ENCODE assay signal across 16 cellular contexts in genomic region chr1:168216171-168216570, GRCh38. TPM values are rescaled to one million over a fixed set of nuclear protein-coding genes. Genes with fewer than 3 reads are reported as not detected.
DNase-seq lines count a peak whose midpoint lies in the region; ATAC-seq and TF ChIP-seq lines count a peak whose summit lies in the region.
"Had no signal": no experiment of that assay in that cellular context is flagged by ENCODE, and none has a peak within 500 bp of the region (broad histone marks: within the 10 kb centered on the region; RNA-seq: fewer than 3 reads in every experiment).

No MANE protein-coding gene starts in this region.

- no peak overlapping the region for H3K4me3 ChIP-seq in GM23338
- H3K4me3 ChIP-seq in MG63, result no peak overlapping the region
- no peak overlapping the region for H3K4me3 ChIP-seq in gastrocnemius medialis
- no peak overlapping the region for H3K4me3 ChIP-seq in foreskin fibroblast (ENCODE audit: low read depth in 1 of 2, low read length in 2 of 2)
- H3K4me3 ChIP-seq: A549 had no signal

- H4K5ac ChIP-seq in H9 (ENCODE audit: insufficient read length, low read depth, low read length), result no peak overlapping the region

- H3K79me2 ChIP-seq in GM23338 (replicated peaks; ENCODE audit: insufficient read depth) (no peaks in the 10 kb centered on the region), H9 (ENCODE audit: insufficient read depth, low read length) (no peaks in the 10 kb centered on the region)

- no peaks in the 10 kb centered on the region for H3F3A ChIP-seq in GM23338 (replicated peaks; ENCODE audit: low read depth)

- H3K36me3 ChIP-seq in GM23338 (ENCODE audit: insufficient read depth), result peaks cover 4% of the 10 kb centered on the region; the same call in 1 of the 2 replicates
- H3K36me3 ChIP-seq in MG63, result no peaks in the 10 kb centered on the region
- no peaks in the 10 kb centered on the region for H3K36me3 ChIP-seq in gastrocnemius medialis

- no peak overlapping the region for H3K56ac ChIP-seq in H9 (ENCODE audit: insufficient read length, low read depth, low read length)

- in situ Hi-C loops in gastrocnemius medialis (cut with MboI; ENCODE audit: low sequenced_read_pairs in 4 of 4), result no loop called here

- 0 out of 2 replicates have a peak overlapping the region, but pooled peaks have one; percentile 47 for H2AFZ ChIP-seq in GM23338
- no peak overlapping the region for H2AFZ ChIP-seq in H9 (ENCODE audit: low read length)

- H3K27me3 ChIP-seq in GM23338 (ENCODE audit: insufficient read depth), result no peaks in the 10 kb centered on the region
- H3K27me3 ChIP-seq in MG63, result no peaks in the 10 kb centered on the region
- no peaks in the 10 kb centered on the region for H3K27me3 ChIP-seq in gastrocnemius medialis
- H3K27me3 ChIP-seq in H9 (ENCODE audit: insufficient read depth, low read length), result no peaks in the 10 kb centered on the region

- H3K36me3 Mint-ChIP-seq in GM23338 (ENCODE audit: low read depth) (peaks cover 4% of the 10 kb centered on the region; the same call in 1 of the 3 replicates), H9 (ENCODE audit: insufficient read depth in 1 of 3, low read depth in 3 of 3) (peaks cover 2 to 14% (median 5%) of the 10 kb centered on the region in 3 experiments; a peak in 5 of 7 replicates)
- H3K36me3 Mint-ChIP-seq: CD14-positive monocyte; CD8-positive, alpha-beta T cell had no signal

- H3K4me1 ChIP-seq in GM23338 (ENCODE audit: insufficient read depth) (peaks cover 19% of the 10 kb centered on the region), gastrocnemius medialis (no peaks in the 10 kb centered on the region), H9 (ENCODE audit: insufficient read depth, low read length) (no peaks in the 10 kb centered on the region; the same call in 1 of the 2 replicates)
- H3K4me1 ChIP-seq: A549 had no signal

- no peaks in the 10 kb centered on the region for H3K27me3 Mint-ChIP-seq in GM23338 (ENCODE audit: insufficient read depth, low read depth, poor library complexity)
- H3K27me3 Mint-ChIP-seq in H9 (ENCODE audit: low read depth), result peaks cover 2% of the 10 kb centered on the region; the same call in 1 of the 2 replicates

- no peak overlapping the region for H3K4ac ChIP-seq in H9 (ENCODE audit: low read depth, low read length)

- H2BK5ac ChIP-seq in H9 (ENCODE audit: insufficient read length, low read length), result no peak overlapping the region

- H3K4me2 ChIP-seq in GM23338 (no peak overlapping the region), H9 (ENCODE audit: insufficient read depth, insufficient read length, low read length) (no peak overlapping the region)
- H3K4me2 ChIP-seq: A549 had no signal

- H4K20me1 ChIP-seq in GM23338 (replicated peaks; ENCODE audit: insufficient read depth) (no peaks in the 10 kb centered on the region), H9 (ENCODE audit: control insufficient read depth, insufficient read depth, insufficient read length) (no peaks in the 10 kb centered on the region)

- H3K9me3 Mint-ChIP-seq in GM23338 (peaks cover 16% of the 10 kb centered on the region; the same call in 2 of the 3 replicates), H9 (peaks cover 16 to 19% of the 10 kb centered on the region in 2 experiments)

- TF ChIP-seq CTCF in GM23338 (conservative IDR thresholded peaks at IDR 0.05; ENCODE audit: low read depth in 2 of 2), result no peak
- TF ChIP-seq CTCF in gastrocnemius medialis (IDR thresholded peaks at IDR 0.05 in 4 of 5, conservative IDR thresholded peaks at IDR 0.05 in 1 of 5), result no peak
- no peak for TF ChIP-seq CTCF in H9 (conservative IDR thresholded peaks at IDR 0.05)
- no peak for TF ChIP-seq CTCF in foreskin fibroblast (IDR thresholded peaks at IDR 0.05; ENCODE audit: low read depth, low read length)

- no peak overlapping the region for H4K8ac ChIP-seq in H9 (replicated peaks; ENCODE audit: insufficient read length, low read depth, low read length)

- no peak overlapping the region for H2BK12ac ChIP-seq in H9 (ENCODE audit: insufficient read length, low read depth, low read length)

- intact Hi-C loops in left ventricle myocardium superior (cut with micrococcal nuclease) (no loop called here), gastrocnemius medialis (cut with DNase I; ENCODE audit: low total_unique reads) (no loop called here)

- WGBS in H9 (ENCODE audit: extremely low coverage, insufficient read length, low lambda C conversion rate), result no CpG with 5 or more reads among the region's 4 CpGs

- no peak overlapping the region for H3K4me3 Mint-ChIP-seq in GM23338
- no peak overlapping the region for H3K4me3 Mint-ChIP-seq in H9
- H3K4me3 Mint-ChIP-seq: CD14-positive monocyte; CD8-positive, alpha-beta T cell had no signal

- ATAC-seq in GM23338 (no peak), left ventricle myocardium superior (peak; percentile 90), gastrocnemius medialis (peak; percentile 44 to 68), GM19455 (IDR thresholded peaks at IDR 0.05; ENCODE audit: unreplicated experiment) (no peak)
- ATAC-seq: A549; CD8-positive, alpha-beta T cell; HCT116 had no signal

- H3K27ac ChIP-seq in GM23338 (ENCODE audit: low read depth) (no peak overlapping the region), gastrocnemius medialis (no peak overlapping the region), H9 (ENCODE audit: insufficient read length, low read depth, low read length) (no peak overlapping the region)
- H3K27ac ChIP-seq: A549 had no signal

- no peak overlapping the region for H2BK20ac ChIP-seq in H9 (ENCODE audit: low read depth, low read length, poor library complexity, severe bottlenecking)

- H2AK5ac ChIP-seq in H9 (ENCODE audit: insufficient read length, low read length), result no peak overlapping the region

- H3K23ac ChIP-seq in H9 (ENCODE audit: insufficient read length, low read depth, low read length), result no peak overlapping the region

- H3K9me3 ChIP-seq in MG63 (no peaks in the 10 kb centered on the region; the same call in 1 of the 2 replicates), gastrocnemius medialis (no peaks in the 10 kb centered on the region), H9 (ENCODE audit: control insufficient read depth, low read depth, low read length) (no peaks in the 10 kb centered on the region)

- no peak for DNase-seq in GM23338 (ENCODE audit: low spot score)
- DNase-seq in MG63, result peak; percentile 10
- DNase-seq in left ventricle myocardium superior, result no peak
- no peak for DNase-seq in gastrocnemius medialis
- DNase-seq in H9, result no peak
- no peak for DNase-seq in kidney tubule cell (ENCODE audit: low spot score)
- DNase-seq in foreskin fibroblast, result no peak
- DNase-seq: CD8-positive, alpha-beta T cell; COR-L47; DMS153; DMS79 treated with DMSO at 0.1 percent for 48 hours; EL had no signal

- H3K4me1 Mint-ChIP-seq in GM23338, result peaks cover 21% of the 10 kb centered on the region
- peaks cover 21 to 22% of the 10 kb centered on the region in 2 experiments for H3K4me1 Mint-ChIP-seq in H9

- no peaks in the 10 kb centered on the region for H3K79me1 ChIP-seq in H9 (ENCODE audit: insufficient read depth, low read depth, low read length, poor library complexity, severe bottlenecking)

- no peak for TF ChIP-seq POLR2A in gastrocnemius medialis (IDR thresholded peaks at IDR 0.05)

- no peak overlapping the region for H3K27ac Mint-ChIP-seq in GM23338
- no peak overlapping the region for H3K27ac Mint-ChIP-seq in H9
- H3K27ac Mint-ChIP-seq: CD14-positive monocyte; CD8-positive, alpha-beta T cell had no signal

- H3K9me2 ChIP-seq in GM23338 (ENCODE audit: insufficient read depth), result 0 out of 2 replicates have a peak, but pooled peaks cover 4% of the 10 kb centered on the region

- H3T11ph ChIP-seq in H9 (ENCODE audit: low read length), result no peak overlapping the region

- no peak overlapping the region for H4K91ac ChIP-seq in H9 (ENCODE audit: insufficient read length, low read depth, low read length)

- no peak overlapping the region for H2BK120ac ChIP-seq in H9 (ENCODE audit: low read depth, low read length, poor library complexity, severe bottlenecking)

- H2BK15ac ChIP-seq in H9 (ENCODE audit: low read depth, low read length), result no peak overlapping the region

- no peak overlapping the region for H3K9ac ChIP-seq in H9 (ENCODE audit: extremely low read depth, insufficient read length, low read length)

- no peak overlapping the region for H3K14ac ChIP-seq in H9 (ENCODE audit: insufficient read depth, low read length)

- no peaks in the 10 kb centered on the region for H3K23me2 ChIP-seq in H9 (ENCODE audit: insufficient read length, low read depth, low read length, poor library complexity, severe bottlenecking)

- H3K18ac ChIP-seq in H9 (ENCODE audit: insufficient read length, low read depth, low read length), result no peak overlapping the region

TF ChIP-seq in GM23338, 12 proteins besides CTCF, POLR2A, EP300 and RAD21 (continues in another document):
- TF ChIP-seq ZNF114 (CRISPR knock-in tag; IDR thresholded peaks at IDR 0.05), result no peak
- no peak for TF ChIP-seq CREB1 (CRISPR knock-in tag; IDR thresholded peaks at IDR 0.05; ENCODE audit: low read depth)

RNA-seq across cellular contexts. Expression of gene SFT2D2, which starts 9.6 kb away (rescaled TPM):
- 27.1 and 27.2 TPM in 2 replicates for total RNA-seq in GM23338 (2014; rRNA removed; shearing (Covaris generic))
- 7.2 and 7.6 TPM in 2 replicates for polyA plus RNA-seq in GM23338 (2016; fragmentation: Nextera tagmentation; extraction: Ambion mirVana)
- 11.1 and 19.0 TPM in 2 replicates for total RNA-seq in MG63 (2014; rRNA removed; shearing (Covaris generic); ENCODE audit: low replicate concordance)
- total RNA-seq in left ventricle myocardium superior, result 13.4 TPM
- total RNA-seq in gastrocnemius medialis, result 10 to 100 TPM; 10.2 to 15.8 (median 11.7) TPM
- total RNA-seq in H9 (2021), result 28.4 and 32.1 TPM in 2 replicates

RNA-seq across cellular contexts. Expression of gene TIPRL, which starts 37.4 kb away (rescaled TPM):
- total RNA-seq in GM23338 (2014; rRNA removed; shearing (Covaris generic)), result 15.9 and 17.1 TPM in 2 replicates
- 32.0 and 32.8 TPM in 2 replicates for polyA plus RNA-seq in GM23338 (2016; fragmentation: Nextera tagmentation; extraction: Ambion mirVana)
- total RNA-seq in MG63 (2014; rRNA removed; shearing (Covaris generic); ENCODE audit: low replicate concordance), result 50.2 and 86.2 TPM in 2 replicates
- 25.8 TPM for total RNA-seq in left ventricle myocardium superior
- total RNA-seq in gastrocnemius medialis, result 10 to 100 TPM; 23.2 to 35.1 (median 27.1) TPM
- 24.0 and 24.4 TPM in 2 replicates for total RNA-seq in H9 (2021)

Comparison
In these comparisons a context has a peak if more than half of its experiments do, and no peak if none do; other contexts are left out.
1. ATAC-seq: peak in left ventricle myocardium superior (single experiment) and gastrocnemius medialis (2 of 2); none in GM23338 (single experiment) and GM19455 (single experiment).